8 cellular contexts compared by ENCODE assay signal in genomic region chr16:55035037-55035436, GRCh38.
A peak's percentile ranks its signal among the peaks of the same experiment; 100 is the strongest.
DNase-seq lines count a peak whose midpoint lies in the region.

No MANE protein-coding gene starts in this region.

- in situ Hi-C loops in KBM-7 (cut with MboI; ENCODE audit: low pct_unique_long_range_greater_than_20kb, low sequenced_read_pairs) = no loop called here

- DNase-seq in DMS53 (lab: John Stamatoyannopoulos, UW) = peak; percentile 30
- no peak for DNase-seq in DMS53 treated with DMSO at 0.1 percent for 48 hours (lab: John Stamatoyannopoulos, UW; ENCODE audit: unreplicated experiment)
- peak; percentile 46 for DNase-seq in KBM-7
- peak; percentile 10 for DNase-seq in amniotic stem cell (lab: John Stamatoyannopoulos, UW)
- DNase-seq in mesenteric fat pad (ENCODE audit: low spot score) = peak; percentile 35
- DNase-seq in epidermal melanocyte (ENCODE audit: insufficient read length, low spot score) = no peak
- no peak for DNase-seq in NCI-H1092 treated with DMSO at 0.1 percent for 48 hours (lab: John Stamatoyannopoulos, UW)
- DNase-seq in Ammon's horn (ENCODE audit: low spot score) = no peak

Comparison
In these comparisons a context has a peak if more than half of its experiments do, and no peak if none do; other contexts are left out.
1. DNase-seq: peak in DMS53 (single experiment), KBM-7 (single experiment), amniotic stem cell (single experiment) and mesenteric fat pad (single experiment); none in DMS53 treated with DMSO at 0.1 percent for 48 hours (single experiment), epidermal melanocyte (single experiment), NCI-H1092 treated with DMSO at 0.1 percent for 48 hours (single experiment) and Ammon's horn (single experiment).